ENCODE assay signal across 9 cellular contexts in the genomic region with DNA sequence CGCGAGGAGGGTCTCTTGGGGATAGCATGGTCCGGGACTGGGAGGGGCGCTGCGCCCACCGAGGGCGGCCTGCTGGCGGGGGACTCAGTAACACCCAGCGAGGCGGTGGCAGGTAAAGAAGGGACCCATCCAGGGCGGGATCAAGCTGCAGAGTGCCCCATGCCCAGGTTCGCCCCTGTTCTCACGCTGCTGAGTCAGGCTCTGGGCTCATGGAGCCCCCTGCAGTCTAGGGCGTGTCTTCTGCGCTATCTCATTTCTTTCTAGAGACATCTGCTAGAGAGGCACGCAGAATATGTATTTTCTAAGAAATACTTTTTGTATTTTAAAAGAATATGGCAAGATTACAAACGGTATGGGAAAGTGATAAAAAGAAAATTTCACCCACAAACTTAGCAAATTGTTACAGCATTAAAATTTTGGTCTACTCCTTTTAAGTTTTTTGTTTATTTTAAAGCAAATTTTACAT. TPM values are rescaled to one million over a fixed set of nuclear protein-coding genes. Genes with fewer than 3 reads are reported as not detected.
DNase-seq lines count a peak whose midpoint lies in the region; ATAC-seq, FAIRE-seq and TF ChIP-seq lines count a peak whose summit lies in the region.
"Had no signal": no experiment of that assay in that cellular context is flagged by ENCODE, and none has a peak within 500 bp of the region (broad histone marks: within the 10 kb centered on the region; RNA-seq: fewer than 3 reads in every experiment).

No MANE protein-coding gene starts in this region.

- no peaks in the 10 kb centered on the region for H3K36me3 ChIP-seq in rectal smooth muscle tissue (ENCODE audit: control insufficient read depth, insufficient read depth, low read length)

- TF ChIP-seq POLR2A in H54 (IDR thresholded peaks at IDR 0.05; ENCODE audit: low read depth, low read length), result peak; percentile 30; the same call in 1 of the 2 replicates

- peak; percentile 80 for ATAC-seq in left ventricle myocardium superior

- peak overlapping the region; percentile 73 for H3K4me3 ChIP-seq in rectal smooth muscle tissue (ENCODE audit: low read length)

- no peaks in the 10 kb centered on the region for H3K27me3 ChIP-seq in rectal smooth muscle tissue (ENCODE audit: control insufficient read depth, insufficient read depth, low read length)

- DNase-seq in SKM-1 treated with dmso at 0.1 percent for 144 hours (lab: John Stamatoyannopoulos, UW; ENCODE audit: unreplicated experiment), result peak; percentile 47
- no peak for DNase-seq in SKM-1 (lab: John Stamatoyannopoulos, UW; ENCODE audit: unreplicated experiment)
- DNase-seq in H54 (ENCODE audit: insufficient read length, low spot score), result peak; percentile 63
- peak; percentile 51 for DNase-seq in NCI-H1092 treated with DMSO at 0.1 percent for 48 hours (lab: John Stamatoyannopoulos, UW)
- DNase-seq in activated T-cell treated with anti-CD3 and anti-CD28 coated beads, Interleukin-2, amount 50 U/mL, for 48 hours, result peak; percentile 33 to 42
- peak; percentile 49 for DNase-seq in left ventricle myocardium superior
- DNase-seq in HCEC 1CT, result no peak

- H3K9ac ChIP-seq in rectal smooth muscle tissue (ENCODE audit: low read length), result no peak overlapping the region

- H3K27ac ChIP-seq in rectal smooth muscle tissue (ENCODE audit: low read depth, low read length), result peak overlapping the region; percentile 7

- intact Hi-C loops in left ventricle myocardium superior (cut with micrococcal nuclease), result no loop called here

- FAIRE-seq in H54 (lab: Jason Lieb, UNC), result no peak
- FAIRE-seq: keratinocyte had no signal

- no peaks in the 10 kb centered on the region for H3K4me1 ChIP-seq in rectal smooth muscle tissue (ENCODE audit: control insufficient read depth, insufficient read depth, low read length)

RNA-seq across cellular contexts. Expression of a gene that starts 0.9 kb away (rescaled TPM):
- total RNA-seq in left ventricle myocardium superior, result 36.7 TPM

RNA-seq across cellular contexts. Expression of a gene that starts 4.8 kb away (rescaled TPM):
- total RNA-seq in left ventricle myocardium superior, result 1.0 TPM

Comparison
In these comparisons a context has a peak if more than half of its experiments do, and no peak if none do; other contexts are left out.
1. DNase-seq: peak in SKM-1 treated with dmso at 0.1 percent for 144 hours (single experiment), H54 (single experiment), NCI-H1092 treated with DMSO at 0.1 percent for 48 hours (single experiment), activated T-cell treated with anti-CD3 and anti-CD28 coated beads, Interleukin-2, amount 50 U/mL, for 48 hours (2 of 2) and left ventricle myocardium superior (single experiment); none in SKM-1 (single experiment) and HCEC 1CT (single experiment).